Comparison of ENCODE assay signal across 8 cellular contexts in the genomic region with DNA sequence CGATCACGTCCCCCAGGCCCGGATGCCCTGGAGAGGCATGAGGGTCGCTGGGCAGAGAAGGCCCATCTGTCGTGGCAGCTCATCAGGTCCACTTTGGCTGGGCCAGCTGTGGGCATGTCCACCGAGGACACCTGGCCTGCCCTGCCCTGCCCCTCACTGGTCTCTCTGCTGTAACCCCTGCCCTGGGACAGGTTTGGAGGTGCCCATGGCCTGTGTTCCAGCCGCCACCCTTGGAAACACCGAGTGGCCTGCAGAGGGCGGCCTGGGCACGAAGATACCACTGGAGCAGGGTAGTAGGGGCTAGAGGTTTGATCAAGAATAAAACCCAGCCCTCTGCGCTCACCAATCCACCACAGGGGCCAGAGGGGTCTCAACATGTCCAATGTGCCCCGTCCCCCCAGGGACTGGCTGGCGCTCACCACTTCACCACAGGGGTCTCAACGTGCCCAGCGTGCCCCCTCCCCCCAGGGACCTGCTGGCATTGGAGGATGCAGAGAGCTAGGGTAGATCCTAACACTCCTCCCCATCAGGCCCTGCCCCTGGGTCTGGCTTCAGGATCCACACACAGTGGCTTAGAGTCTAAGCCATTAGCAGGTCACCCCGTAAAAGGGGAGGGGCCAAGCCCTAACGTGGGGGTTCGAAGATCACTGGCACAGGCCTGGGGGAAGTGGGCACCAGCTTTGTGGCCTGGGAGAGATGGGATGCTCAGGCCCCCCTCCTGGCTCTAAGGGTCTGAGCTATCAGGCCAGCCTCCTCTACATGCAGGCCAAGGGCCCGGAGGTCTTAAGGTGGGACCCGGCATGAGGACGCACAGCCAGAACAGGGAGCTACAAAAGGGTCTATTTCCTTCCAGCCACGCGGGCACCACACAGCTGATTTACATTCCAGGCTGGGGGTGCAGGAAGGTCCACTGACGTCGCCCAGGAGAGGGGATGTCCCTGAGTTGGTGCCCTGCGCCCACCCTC. TPM values are rescaled to one million over a fixed set of nuclear protein-coding genes. Genes with fewer than 3 reads are reported as not detected.
DNase-seq lines count a peak whose midpoint lies in the region; ATAC-seq and TF ChIP-seq lines count a peak whose summit lies in the region.

No MANE protein-coding gene starts in this region.

- H3K4me3 ChIP-seq in adrenal gland (peak overlapping the region in 1 of 4 donors; percentile 93), right cardiac atrium (ENCODE audit: low read length) (no peak overlapping the region), skin epidermis (peak overlapping the region in 2 of 7 experiments; percentile 65 to 79)

- TF ChIP-seq POLR2A in adrenal gland (IDR thresholded peaks at IDR 0.05) = no peak

- H3K36me3 ChIP-seq in adrenal gland (replicated peaks in 1 of 2) = no peaks in the 10 kb centered on the region

- peaks cover 18 to 21% of the 10 kb centered on the region in 2 donors for H3K4me1 ChIP-seq in adrenal gland (replicated peaks in 1 of 2)
- peaks cover 5% of the 10 kb centered on the region for H3K4me1 ChIP-seq in right cardiac atrium (ENCODE audit: control insufficient read depth, insufficient read depth, low read length)

- peak; percentile 68 for DNase-seq in CD1c-positive myeloid dendritic cell (ENCODE audit: extremely low spot score)
- peak; percentile 65 for DNase-seq in HK-2 (ENCODE audit: unreplicated experiment)
- DNase-seq in T follicular helper cell (ENCODE audit: low read depth) = peak; percentile 59
- DNase-seq in adrenal gland = peak; percentile 70 to 90 (median 78)
- DNase-seq in right cardiac atrium = peak; percentile 72 to 90 (median 89)

- H3K27me3 ChIP-seq in adrenal gland (no peaks in the 10 kb centered on the region), right cardiac atrium (ENCODE audit: control insufficient read depth, insufficient read depth) (no peaks in the 10 kb centered on the region)

- ATAC-seq in right cardiac atrium = peak; percentile 68 to 73
- no peak for ATAC-seq in GM19035 (IDR thresholded peaks at IDR 0.05; ENCODE audit: unreplicated experiment)
- no peak for ATAC-seq in GM19023 (IDR thresholded peaks at IDR 0.05; ENCODE audit: unreplicated experiment)

- whole genome bisulfite sequencing in adrenal gland, 4 donors = 34 to 54% (median 50%) methylated on average over 14 to 26 of the region's 26 CpGs
- 53% methylated on average over 26 of the region's 26 CpGs for WGBS in right cardiac atrium

- H3K9me3 ChIP-seq in adrenal gland (replicated peaks in 1 of 3) = no peaks in the 10 kb centered on the region
- H3K9me3 ChIP-seq in right cardiac atrium (ENCODE audit: control insufficient read depth, low read length) = no peaks in the 10 kb centered on the region

- intact Hi-C loops in adrenal gland (cut with DNase I) (loop anchor here (5.0 to 10.0 kb wide), 2 partner anchors 90 to 362 kb away; partner anchors contain the start of gene PPP6R2 (in 1 of the 2)), right cardiac atrium (cut with DNase I) (loop anchor here in 2 of 4 donors (5.0 kb wide), 1 partner anchor 90 kb away; the partner anchor contains the start of gene PPP6R2 (in 2 of the 2))

- peak; percentile 44 to 79 (median 72) for TF ChIP-seq CTCF in adrenal gland (IDR thresholded peaks at IDR 0.05)

- peak overlapping the region in 2 of 5 donors; percentile 67 to 80 for H3K27ac ChIP-seq in adrenal gland
- H3K27ac ChIP-seq in right cardiac atrium (ENCODE audit: low read length) = no peak overlapping the region
- H3K27ac ChIP-seq in skin epidermis = peak overlapping the region in 12 of 21 experiments; percentile 67 to 89 (median 80)

RNA-seq across cellular contexts. Expression of gene HDAC10, which starts 1.3 kb away (rescaled TPM):
- total RNA-seq in adrenal gland = 10 to 100 TPM; 13.9 to 72.1 (median 41.5) TPM
- polyA plus RNA-seq in adrenal gland = 100 to 1,000 TPM in 1 of 3 donors, 10 to 100 TPM in 1, 1 to 10 TPM in 1; 2.0 to 179 (median 79.3) TPM
- 10 to 100 TPM in 2 of 4 donors, 1 to 10 TPM in 2; 8.7 to 13.5 (median 11.6) TPM for total RNA-seq in right cardiac atrium
- polyA plus RNA-seq in right cardiac atrium = 11.6 TPM

RNA-seq across cellular contexts. Expression of gene TUBGCP6, which starts 7.5 kb away (rescaled TPM):
- 10 to 100 TPM; 23.6 to 64.8 (median 47.4) TPM for total RNA-seq in adrenal gland
- polyA plus RNA-seq in adrenal gland = 100 to 1,000 TPM in 2 of 3 donors, 1 to 10 TPM in 1; 8.3 to 171 (median 111) TPM
- total RNA-seq in right cardiac atrium = 10 to 100 TPM; 20.6 to 22.8 (median 22.6) TPM
- 20.4 TPM for polyA plus RNA-seq in right cardiac atrium

RNA-seq across cellular contexts. Expression of gene MAPK12, which starts 9.1 kb away (rescaled TPM):
- 1 to 10 TPM; 3.1 to 6.8 (median 5.4) TPM for total RNA-seq in adrenal gland
- 10 to 100 TPM in 2 of 3 donors, 1 to 10 TPM in 1; 1.7 to 17.1 (median 13.9) TPM for polyA plus RNA-seq in adrenal gland
- 10 to 100 TPM; 10.5 to 14.8 (median 11.2) TPM for total RNA-seq in right cardiac atrium
- 15.2 TPM for polyA plus RNA-seq in right cardiac atrium

RNA-seq across cellular contexts. Expression of gene MAPK11, which starts 17.8 kb away (rescaled TPM):
- total RNA-seq in adrenal gland (1 to 10 TPM; 4.7 to 9.3 (median 6.7) TPM), right cardiac atrium (1 to 10 TPM; 6.4 to 7.9 (median 7.4) TPM)
- polyA plus RNA-seq in adrenal gland (10 to 100 TPM in 2 of 3 donors, 1 to 10 TPM in 1; 2.0 to 29.5 (median 25.1) TPM), right cardiac atrium (8.8 TPM)

RNA-seq across cellular contexts. Expression of gene SELENOO, which starts 51.6 kb away (rescaled TPM):
- total RNA-seq in adrenal gland = 10 to 100 TPM; 28.2 to 52.0 (median 33.9) TPM
- 10 to 100 TPM in 2 of 3 donors, 1 to 10 TPM in 1; 1.9 to 89.0 (median 73.5) TPM for polyA plus RNA-seq in adrenal gland
- 10 to 100 TPM; 14.6 to 16.3 (median 15.3) TPM for total RNA-seq in right cardiac atrium
- 17.1 TPM for polyA plus RNA-seq in right cardiac atrium

Comparison
In these comparisons a context has a peak if more than half of its experiments do, and no peak if none do; other contexts are left out.
1. ATAC-seq: peak in right cardiac atrium (2 of 2); none in GM19035 (single experiment) and GM19023 (single experiment).
2. Peak in every context shown above with its lines, with median percentiles within 50 percentile points of each other: DNase-seq.